In genomic region chr6:1381397-1382330, GRCh38 we compare ENCODE assay signal across 1 cellular context.
TF ChIP-seq lines count a peak whose summit lies in the region.

No MANE protein-coding gene starts in this region.

TF ChIP-seq in HepG2, 621 proteins besides CTCF, POLR2A, EP300 and RAD21 (continued from another document and continues in another):
- no peak for TF ChIP-seq JDP2 (CRISPR knock-in tag; IDR thresholded peaks at IDR 0.05; ENCODE audit: borderline replicate concordance)
- TF ChIP-seq ATF7-NPFF (CRISPR knock-in tag; IDR thresholded peaks at IDR 0.05; ENCODE audit: low read depth) = 0 out of 2 replicates have a peak, but pooled peaks have one; percentile 23
- 0 out of 2 replicates have a peak, but pooled peaks have one; percentile 60 for TF ChIP-seq ZSCAN31 (CRISPR knock-in tag; IDR thresholded peaks at IDR 0.05; ENCODE audit: low read depth)
- TF ChIP-seq ZNF430 (CRISPR knock-in tag; IDR thresholded peaks at IDR 0.05) = 0 out of 2 replicates have a peak, but pooled peaks have one; percentile 46
- 0 out of 2 replicates have a peak, but pooled peaks have one; percentile 19 for TF ChIP-seq MXD3 (CRISPR knock-in tag; IDR thresholded peaks at IDR 0.05)
- TF ChIP-seq GZF1 (CRISPR knock-in tag; IDR thresholded peaks at IDR 0.05) = 0 out of 2 replicates have a peak, but pooled peaks have one; percentile 33
- peak; percentile 79; the same call in 1 of the 2 replicates for TF ChIP-seq CCDC6 (CRISPR knock-in tag; IDR thresholded peaks at IDR 0.05)
- TF ChIP-seq HES4 (CRISPR knock-in tag; IDR thresholded peaks at IDR 0.05; ENCODE audit: borderline replicate concordance) = peak; percentile 68; the same call in 1 of the 2 replicates
- TF ChIP-seq PITX1 (CRISPR knock-in tag; IDR thresholded peaks at IDR 0.05) = 0 out of 2 replicates have a peak, but pooled peaks have one; percentile 24
- no peak for TF ChIP-seq HOMEZ (CRISPR knock-in tag; IDR thresholded peaks at IDR 0.05; ENCODE audit: low read depth)
- TF ChIP-seq SMC3 (IDR thresholded peaks at IDR 0.05; ENCODE audit: low read length) = peak; percentile 27; the same call in 1 of the 2 replicates
- peak; percentile 51; the same call in 1 of the 2 replicates for TF ChIP-seq IRF9 (CRISPR knock-in tag; IDR thresholded peaks at IDR 0.05; ENCODE audit: borderline replicate concordance)
- peak; percentile 73; the same call in 1 of the 2 replicates for TF ChIP-seq MXD1 (CRISPR knock-in tag; IDR thresholded peaks at IDR 0.05)
- 0 out of 2 replicates have a peak, but pooled peaks have one; percentile 70 for TF ChIP-seq ZNF546 (CRISPR knock-in tag; conservative IDR thresholded peaks at IDR 0.05)
- TF ChIP-seq ZMYM4 (CRISPR knock-in tag; IDR thresholded peaks at IDR 0.05) = 0 out of 2 replicates have a peak, but pooled peaks have one; percentile 20
- TF ChIP-seq ZNF180 (CRISPR knock-in tag; IDR thresholded peaks at IDR 0.05; ENCODE audit: borderline replicate concordance, low read depth) = no peak
- no peak for TF ChIP-seq ZNF562 (CRISPR knock-in tag; IDR thresholded peaks at IDR 0.05; ENCODE audit: borderline replicate concordance)
- TF ChIP-seq ZNF687 (CRISPR knock-in tag; IDR thresholded peaks at IDR 0.05) = peak; percentile 54
- TF ChIP-seq ZNF513 (CRISPR knock-in tag; conservative IDR thresholded peaks at IDR 0.05) = no peak
- no peak for TF ChIP-seq POLR2AphosphoS2 (IDR thresholded peaks at IDR 0.05; ENCODE audit: low read depth, low read length)
- 0 out of 2 replicates have a peak, but pooled peaks have one; percentile 56 for TF ChIP-seq ZNF235 (CRISPR knock-in tag; IDR thresholded peaks at IDR 0.05; ENCODE audit: borderline replicate concordance)
- TF ChIP-seq ZNF446 (CRISPR knock-in tag; IDR thresholded peaks at IDR 0.05) = 0 out of 2 replicates have a peak, but pooled peaks have one; percentile 21
- 0 out of 2 replicates have a peak, but pooled peaks have one; percentile 18 for TF ChIP-seq ZBTB26 (CRISPR knock-in tag; IDR thresholded peaks at IDR 0.05; ENCODE audit: borderline replicate concordance)
- peak; percentile 66; the same call in 1 of the 2 replicates for TF ChIP-seq ZNF556 (CRISPR knock-in tag; IDR thresholded peaks at IDR 0.05; ENCODE audit: borderline replicate concordance)
- peak; percentile 51; the same call in 1 of the 2 replicates for TF ChIP-seq ZNF501 (CRISPR knock-in tag; IDR thresholded peaks at IDR 0.05)
- no peak for TF ChIP-seq ZNF740 (CRISPR knock-in tag; IDR thresholded peaks at IDR 0.05)
- TF ChIP-seq THAP8 (CRISPR knock-in tag; IDR thresholded peaks at IDR 0.05; ENCODE audit: borderline replicate concordance) = peak; percentile 48; the same call in 1 of the 2 replicates
- 0 out of 2 replicates have a peak, but pooled peaks have one; percentile 19 for TF ChIP-seq BCL3 (CRISPR knock-in tag; IDR thresholded peaks at IDR 0.05)
- peak; percentile 71; the same call in 1 of the 2 replicates for TF ChIP-seq ZFP62 (CRISPR knock-in tag; IDR thresholded peaks at IDR 0.05)
- 0 out of 2 replicates have a peak, but pooled peaks have one; percentile 8 for TF ChIP-seq FOXO1 (CRISPR knock-in tag; IDR thresholded peaks at IDR 0.05)
- peak; percentile 87 for TF ChIP-seq KDM2A (CRISPR knock-in tag; IDR thresholded peaks at IDR 0.05; ENCODE audit: borderline replicate concordance, low read depth)
- TF ChIP-seq ZNF710 (CRISPR knock-in tag; IDR thresholded peaks at IDR 0.05; ENCODE audit: borderline replicate concordance) = 0 out of 2 replicates have a peak, but pooled peaks have one; percentile 33
- no peak for TF ChIP-seq CBX2 (IDR thresholded peaks at IDR 0.05; ENCODE audit: low read depth, low read length)
- peak; percentile 85; the same call in 1 of the 2 replicates for TF ChIP-seq CBX2 (CRISPR knock-in tag; IDR thresholded peaks at IDR 0.05; ENCODE audit: low read depth)
- TF ChIP-seq MEIS2 (CRISPR knock-in tag; IDR thresholded peaks at IDR 0.05) = peak; percentile 65; the same call in 1 of the 2 replicates
- TF ChIP-seq PATZ1 (CRISPR knock-in tag; IDR thresholded peaks at IDR 0.05) = peak; percentile 58; the same call in 1 of the 2 replicates
- no peak for TF ChIP-seq RARG (CRISPR knock-in tag; IDR thresholded peaks at IDR 0.05; ENCODE audit: low read depth)
- TF ChIP-seq TFDP1 (CRISPR knock-in tag; IDR thresholded peaks at IDR 0.05; ENCODE audit: borderline replicate concordance) = peak; percentile 76; the same call in 1 of the 2 replicates
- TF ChIP-seq ZNF329 (CRISPR knock-in tag; IDR thresholded peaks at IDR 0.05; ENCODE audit: low read depth) = 0 out of 2 replicates have a peak, but pooled peaks have one; percentile 42
